Comparison of ENCODE assay signal across 1 cellular context in genomic region chr17:73768691-73769090, GRCh38.
TF ChIP-seq lines count a peak whose summit lies in the region.

No MANE protein-coding gene starts in this region.

TF ChIP-seq in SK-N-SH, 30 proteins besides CTCF, POLR2A, EP300 and RAD21 (continued from another document):
- TF ChIP-seq, protein P1, sequence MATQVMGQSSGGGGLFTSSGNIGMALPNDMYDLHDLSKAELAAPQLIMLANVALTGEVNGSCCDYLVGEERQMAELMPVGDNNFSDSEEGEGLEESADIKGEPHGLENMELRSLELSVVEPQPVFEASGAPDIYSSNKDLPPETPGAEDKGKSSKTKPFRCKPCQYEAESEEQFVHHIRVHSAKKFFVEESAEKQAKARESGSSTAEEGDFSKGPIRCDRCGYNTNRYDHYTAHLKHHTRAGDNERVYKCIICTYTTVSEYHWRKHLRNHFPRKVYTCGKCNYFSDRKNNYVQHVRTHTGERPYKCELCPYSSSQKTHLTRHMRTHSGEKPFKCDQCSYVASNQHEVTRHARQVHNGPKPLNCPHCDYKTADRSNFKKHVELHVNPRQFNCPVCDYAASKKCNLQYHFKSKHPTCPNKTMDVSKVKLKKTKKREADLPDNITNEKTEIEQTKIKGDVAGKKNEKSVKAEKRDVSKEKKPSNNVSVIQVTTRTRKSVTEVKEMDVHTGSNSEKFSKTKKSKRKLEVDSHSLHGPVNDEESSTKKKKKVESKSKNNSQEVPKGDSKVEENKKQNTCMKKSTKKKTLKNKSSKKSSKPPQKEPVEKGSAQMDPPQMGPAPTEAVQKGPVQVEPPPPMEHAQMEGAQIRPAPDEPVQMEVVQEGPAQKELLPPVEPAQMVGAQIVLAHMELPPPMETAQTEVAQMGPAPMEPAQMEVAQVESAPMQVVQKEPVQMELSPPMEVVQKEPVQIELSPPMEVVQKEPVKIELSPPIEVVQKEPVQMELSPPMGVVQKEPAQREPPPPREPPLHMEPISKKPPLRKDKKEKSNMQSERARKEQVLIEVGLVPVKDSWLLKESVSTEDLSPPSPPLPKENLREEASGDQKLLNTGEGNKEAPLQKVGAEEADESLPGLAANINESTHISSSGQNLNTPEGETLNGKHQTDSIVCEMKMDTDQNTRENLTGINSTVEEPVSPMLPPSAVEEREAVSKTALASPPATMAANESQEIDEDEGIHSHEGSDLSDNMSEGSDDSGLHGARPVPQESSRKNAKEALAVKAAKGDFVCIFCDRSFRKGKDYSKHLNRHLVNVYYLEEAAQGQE (IDR thresholded peaks at IDR 0.05; ENCODE audit: low read depth, low read length) = no peak
- TF ChIP-seq, protein P2, sequence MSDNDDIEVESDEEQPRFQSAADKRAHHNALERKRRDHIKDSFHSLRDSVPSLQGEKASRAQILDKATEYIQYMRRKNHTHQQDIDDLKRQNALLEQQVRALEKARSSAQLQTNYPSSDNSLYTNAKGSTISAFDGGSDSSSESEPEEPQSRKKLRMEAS (IDR thresholded peaks at IDR 0.05; ENCODE audit: low read depth) = no peak
- TF ChIP-seq CHD2 (IDR thresholded peaks at IDR 0.05; ENCODE audit: low read length, partially characterized antibody) (no peak), FOSL2 (IDR thresholded peaks at IDR 0.05; ENCODE audit: borderline replicate concordance, low read depth) (no peak), FOXM1 (IDR thresholded peaks at IDR 0.05; ENCODE audit: low read depth) (no peak), PBX3 (IDR thresholded peaks at IDR 0.05) (no peak), JUND (IDR thresholded peaks at IDR 0.05) (no peak)
TF ChIP-seq in SK-N-SH: peak in this region for 0.
